Comparison of ENCODE assay signal across 7 cellular contexts in genomic region chr7:76052681-76053080, GRCh38. TPM values are rescaled to one million over a fixed set of nuclear protein-coding genes. Genes with fewer than 3 reads are reported as not detected.
DNase-seq lines count a peak whose midpoint lies in the region; ATAC-seq and TF ChIP-seq lines count a peak whose summit lies in the region.
"Not testable (repeated sequence)": the region's sequence is repeated elsewhere in the genome, so short reads cannot be mapped to it uniquely, and the experiment has no call there.

No MANE protein-coding gene starts in this region.

- not testable (repeated sequence) for H3K27me3 ChIP-seq in right atrium auricular region, gastrocnemius medialis

- in situ Hi-C loops in gastrocnemius medialis (cut with MboI; ENCODE audit: low sequenced_read_pairs in 4 of 4) = not testable (repeated sequence)

- not testable (repeated sequence) for H3K4me3 Mint-ChIP-seq in CD14-positive monocyte; activated CD4-positive, alpha-beta T cell treated with anti-CD3 and anti-CD28 coated beads, Interleukin-2, amount 10 ng/mL, durations not matched to agents 7 days and 5 days; activated T-helper 1 cell treated with anti-CD3 and anti-CD28 coated beads, Interleukin-12 subunit alpha, Interleukin-12 subunit beta, Interleukin-2, Interleukin-4 antibody, amounts not matched to agents 30 ng/mL and 10 ng/mL and 1 ng/mL, durations not matched to agents 14 hours and 24 hours and 36 hours; effector memory CD8-positive, alpha-beta T cell

- not testable (repeated sequence) for TF ChIP-seq CTCF in CD14-positive monocyte (IDR thresholded peaks at IDR 0.05); RWPE1 (conservative IDR thresholded peaks at IDR 0.05; ENCODE audit: low read depth); right atrium auricular region (IDR thresholded peaks at IDR 0.05); gastrocnemius medialis (IDR thresholded peaks at IDR 0.05 in 4 of 5, conservative IDR thresholded peaks at IDR 0.05 in 1 of 5)

- not testable (repeated sequence) for DNase-seq in CD14-positive monocyte (ENCODE audit: low spot score); RWPE1 (ENCODE audit: low spot score); activated CD4-positive, alpha-beta T cell treated with anti-CD3 and anti-CD28 coated beads, Interleukin-2, amount 10 ng/mL, durations not matched to agents 7 days and 5 days; activated T-helper 1 cell treated with anti-CD3 and anti-CD28 coated beads, Interleukin-12 subunit alpha, Interleukin-12 subunit beta, Interleukin-2, Interleukin-4 antibody, amounts not matched to agents 30 ng/mL and 10 ng/mL and 1 ng/mL, durations not matched to agents 14 hours and 24 hours and 36 hours (ENCODE audit: low spot score); effector memory CD8-positive, alpha-beta T cell; right atrium auricular region (ENCODE audit: low spot score); gastrocnemius medialis

- H3K4me1 Mint-ChIP-seq in CD14-positive monocyte = peaks cover 41% of the 10 kb centered on the region
- H3K4me1 Mint-ChIP-seq in activated CD4-positive, alpha-beta T cell treated with anti-CD3 and anti-CD28 coated beads, Interleukin-2, amount 10 ng/mL, durations not matched to agents 7 days and 5 days = peaks cover 41% of the 10 kb centered on the region
- peaks cover 32% of the 10 kb centered on the region for H3K4me1 Mint-ChIP-seq in activated T-helper 1 cell treated with anti-CD3 and anti-CD28 coated beads, Interleukin-12 subunit alpha, Interleukin-12 subunit beta, Interleukin-2, Interleukin-4 antibody, amounts not matched to agents 30 ng/mL and 10 ng/mL and 1 ng/mL, durations not matched to agents 14 hours and 24 hours and 36 hours (ENCODE audit: low read depth)
- H3K4me1 Mint-ChIP-seq in effector memory CD8-positive, alpha-beta T cell (ENCODE audit: low read depth in 2 of 2) = peaks cover 27 to 32% of the 10 kb centered on the region in 2 donors

- H3K9me3 Mint-ChIP-seq in CD14-positive monocyte; activated CD4-positive, alpha-beta T cell treated with anti-CD3 and anti-CD28 coated beads, Interleukin-2, amount 10 ng/mL, durations not matched to agents 7 days and 5 days; activated T-helper 1 cell treated with anti-CD3 and anti-CD28 coated beads, Interleukin-12 subunit alpha, Interleukin-12 subunit beta, Interleukin-2, Interleukin-4 antibody, amounts not matched to agents 30 ng/mL and 10 ng/mL and 1 ng/mL, durations not matched to agents 14 hours and 24 hours and 36 hours; effector memory CD8-positive, alpha-beta T cell: not testable (repeated sequence)

- ATAC-seq in effector memory CD8-positive, alpha-beta T cell (replicated peaks); gastrocnemius medialis: not testable (repeated sequence)

- peaks cover 42 to 73% of the 10 kb centered on the region in 2 donors for H3K36me3 Mint-ChIP-seq in CD14-positive monocyte
- H3K36me3 Mint-ChIP-seq in activated CD4-positive, alpha-beta T cell treated with anti-CD3 and anti-CD28 coated beads, Interleukin-2, amount 10 ng/mL, durations not matched to agents 7 days and 5 days (ENCODE audit: low read depth) = peaks cover 25% of the 10 kb centered on the region
- peaks cover 34% of the 10 kb centered on the region for H3K36me3 Mint-ChIP-seq in activated T-helper 1 cell treated with anti-CD3 and anti-CD28 coated beads, Interleukin-12 subunit alpha, Interleukin-12 subunit beta, Interleukin-2, Interleukin-4 antibody, amounts not matched to agents 30 ng/mL and 10 ng/mL and 1 ng/mL, durations not matched to agents 14 hours and 24 hours and 36 hours (ENCODE audit: low read depth)
- peaks cover 42% of the 10 kb centered on the region for H3K36me3 Mint-ChIP-seq in effector memory CD8-positive, alpha-beta T cell (ENCODE audit: insufficient read depth)

- H3K9me3 ChIP-seq in right atrium auricular region, gastrocnemius medialis: not testable (repeated sequence)

- not testable (repeated sequence) for H3K27me3 Mint-ChIP-seq in CD14-positive monocyte (ENCODE audit: low read depth in 3 of 3); activated CD4-positive, alpha-beta T cell treated with anti-CD3 and anti-CD28 coated beads, Interleukin-2, amount 10 ng/mL, durations not matched to agents 7 days and 5 days; activated T-helper 1 cell treated with anti-CD3 and anti-CD28 coated beads, Interleukin-12 subunit alpha, Interleukin-12 subunit beta, Interleukin-2, Interleukin-4 antibody, amounts not matched to agents 30 ng/mL and 10 ng/mL and 1 ng/mL, durations not matched to agents 14 hours and 24 hours and 36 hours (ENCODE audit: insufficient read depth); effector memory CD8-positive, alpha-beta T cell

- peak overlapping the region in 4 of 7 donors; percentile 23 to 69 (median 53) for H3K27ac Mint-ChIP-seq in CD14-positive monocyte
- H3K27ac Mint-ChIP-seq in activated CD4-positive, alpha-beta T cell treated with anti-CD3 and anti-CD28 coated beads, Interleukin-2, amount 10 ng/mL, durations not matched to agents 7 days and 5 days = peak overlapping the region; percentile 1
- peak overlapping the region; percentile 72 for H3K27ac Mint-ChIP-seq in activated T-helper 1 cell treated with anti-CD3 and anti-CD28 coated beads, Interleukin-12 subunit alpha, Interleukin-12 subunit beta, Interleukin-2, Interleukin-4 antibody, amounts not matched to agents 30 ng/mL and 10 ng/mL and 1 ng/mL, durations not matched to agents 14 hours and 24 hours and 36 hours
- H3K27ac Mint-ChIP-seq in effector memory CD8-positive, alpha-beta T cell = peak overlapping the region; percentile 41 to 75

- H3K4me1 ChIP-seq in right atrium auricular region = peaks cover 0 to 41% of the 10 kb centered on the region in 2 donors
- H3K4me1 ChIP-seq in gastrocnemius medialis = peaks cover 64 to 70% of the 10 kb centered on the region in 2 donors

- not testable (repeated sequence) for TF ChIP-seq POLR2A in gastrocnemius medialis (IDR thresholded peaks at IDR 0.05)

- H3K36me3 ChIP-seq in right atrium auricular region (peaks cover 36% of the 10 kb centered on the region), gastrocnemius medialis (peaks cover 0 to 22% of the 10 kb centered on the region in 2 donors)

- POLR2A ChIA-PET in RWPE1 (lab: Yijun Ruan, JAX; ENCODE audit: low non-redundant PET); activated CD4-positive, alpha-beta T cell treated with anti-CD3 and anti-CD28 coated beads, Interleukin-2, amount 10 ng/mL, durations not matched to agents 7 days and 5 days (lab: Charles Lee): not testable (repeated sequence)

- H3K27ac ChIP-seq in RWPE1 (peak overlapping the region; percentile 75), right atrium auricular region (peak overlapping the region; percentile 32 to 40), gastrocnemius medialis (peak overlapping the region; percentile 54 to 94 (median 78))

- CTCF ChIA-PET in RWPE1 (lab: Yijun Ruan, JAX) = interaction anchor here (0.8 kb wide), 1 partner anchor 16 kb away, joined by 3 read pairs; no protein-coding TSS in a partner anchor
- CTCF ChIA-PET in activated CD4-positive, alpha-beta T cell treated with anti-CD3 and anti-CD28 coated beads, Interleukin-2, amount 10 ng/mL, durations not matched to agents 7 days and 5 days (lab: Charles Lee) = interaction anchor here (0.6 to 1.3 kb wide), 2 partner anchors 72 to 138 kb away, joined by 3 read pairs; no protein-coding TSS in a partner anchor

- H3K4me3 ChIP-seq in right atrium auricular region, gastrocnemius medialis: not testable (repeated sequence)

- intact Hi-C loops in CD14-positive monocyte (cut with micrococcal nuclease); activated T-helper 1 cell treated with anti-CD3 and anti-CD28 coated beads, Interleukin-12 subunit alpha, Interleukin-12 subunit beta, Interleukin-2, Interleukin-4 antibody, amounts not matched to agents 30 ng/mL and 10 ng/mL and 1 ng/mL, durations not matched to agents 14 hours and 24 hours and 36 hours (cut with micrococcal nuclease): not testable (repeated sequence)
- intact Hi-C loops in gastrocnemius medialis (cut with DNase I; ENCODE audit: low total_unique reads) = loop anchor here (5.0 to 10.0 kb wide), 2 partner anchors 112 to 240 kb away; no protein-coding TSS in a partner anchor

RNA-seq across cellular contexts. Expression of gene MDH2, which starts 4.8 kb away (rescaled TPM):
- 100 to 1,000 TPM; 129 to 162 TPM for polyA plus RNA-seq in CD14-positive monocyte
- total RNA-seq in activated CD4-positive, alpha-beta T cell treated with anti-CD3 and anti-CD28 coated beads, Interleukin-2, amount 10 ng/mL, durations not matched to agents 7 days and 5 days = 100 to 1,000 TPM; 136 to 149 TPM
- 249 and 292 TPM in 2 replicates for total RNA-seq in activated T-helper 1 cell treated with anti-CD3 and anti-CD28 coated beads, Interleukin-12 subunit alpha, Interleukin-12 subunit beta, Interleukin-2, Interleukin-4 antibody, amounts not matched to agents 30 ng/mL and 10 ng/mL and 1 ng/mL, durations not matched to agents 14 hours and 24 hours and 36 hours
- 100 to 1,000 TPM; 186 to 272 TPM for total RNA-seq in right atrium auricular region
- total RNA-seq in gastrocnemius medialis = 100 to 1,000 TPM; 236 to 344 (median 284) TPM

RNA-seq across cellular contexts. Expression of gene STYXL1, which starts 4.9 kb away (rescaled TPM):
- polyA plus RNA-seq in CD14-positive monocyte = 10 to 100 TPM; 67.2 to 79.8 TPM
- 10 to 100 TPM; 39.1 to 40.3 TPM for total RNA-seq in activated CD4-positive, alpha-beta T cell treated with anti-CD3 and anti-CD28 coated beads, Interleukin-2, amount 10 ng/mL, durations not matched to agents 7 days and 5 days
- total RNA-seq in activated T-helper 1 cell treated with anti-CD3 and anti-CD28 coated beads, Interleukin-12 subunit alpha, Interleukin-12 subunit beta, Interleukin-2, Interleukin-4 antibody, amounts not matched to agents 30 ng/mL and 10 ng/mL and 1 ng/mL, durations not matched to agents 14 hours and 24 hours and 36 hours = 35.3 and 38.7 TPM in 2 replicates
- 10 to 100 TPM; 17.6 to 40.1 TPM for total RNA-seq in right atrium auricular region
- total RNA-seq in gastrocnemius medialis = 10 to 100 TPM; 10.0 to 31.5 (median 17.3) TPM

RNA-seq across cellular contexts. Expression of gene TMEM120A, which starts 58.3 kb away (rescaled TPM):
- polyA plus RNA-seq in CD14-positive monocyte = 10 to 100 TPM; 65.5 to 76.1 TPM
- 10 to 100 TPM; 17.3 to 19.9 TPM for total RNA-seq in activated CD4-positive, alpha-beta T cell treated with anti-CD3 and anti-CD28 coated beads, Interleukin-2, amount 10 ng/mL, durations not matched to agents 7 days and 5 days
- total RNA-seq in activated T-helper 1 cell treated with anti-CD3 and anti-CD28 coated beads, Interleukin-12 subunit alpha, Interleukin-12 subunit beta, Interleukin-2, Interleukin-4 antibody, amounts not matched to agents 30 ng/mL and 10 ng/mL and 1 ng/mL, durations not matched to agents 14 hours and 24 hours and 36 hours = 44.3 and 49.9 TPM in 2 replicates
- 10 to 100 TPM; 35.3 to 50.0 TPM for total RNA-seq in right atrium auricular region
- total RNA-seq in gastrocnemius medialis = 10 to 100 TPM; 21.3 to 56.7 (median 38.2) TPM

Comparison
In these comparisons a context has a peak if more than half of its experiments do, and no peak if none do; other contexts are left out.
1. H3K27ac Mint-ChIP-seq: peak in every context shown above with its lines; median percentile 72 in activated T-helper 1 cell treated with anti-CD3 and anti-CD28 coated beads, Interleukin-12 subunit alpha, Interleukin-12 subunit beta, Interleukin-2, Interleukin-4 antibody, amounts not matched to agents 30 ng/mL and 10 ng/mL and 1 ng/mL, durations not matched to agents 14 hours and 24 hours and 36 hours; 58 in effector memory CD8-positive, alpha-beta T cell; 53 in CD14-positive monocyte; 1 in activated CD4-positive, alpha-beta T cell treated with anti-CD3 and anti-CD28 coated beads, Interleukin-2, amount 10 ng/mL, durations not matched to agents 7 days and 5 days.